ENCODE assay signal across 2 cellular contexts in genomic region chr3:53778154-53778553, GRCh38.
A peak's percentile ranks its signal among the peaks of the same experiment; 100 is the strongest.
TF ChIP-seq lines count a peak whose summit lies in the region.

No MANE protein-coding gene starts in this region.

TF ChIP-seq in HepG2, 621 proteins besides CTCF, POLR2A, EP300 and RAD21:
- no peak for TF ChIP-seq MAX (IDR thresholded peaks at IDR 0.05)
- peak; percentile 94 to 98 for TF ChIP-seq MAFK (conservative IDR thresholded peaks at IDR 0.05 in 1 of 2, IDR thresholded peaks at IDR 0.05 in 1 of 2; ENCODE audit: low read length in 2 of 2)
- peak; percentile 97 for TF ChIP-seq MAFF (IDR thresholded peaks at IDR 0.05; ENCODE audit: low read depth, low read length)

TF ChIP-seq in K562, 482 proteins besides CTCF, POLR2A, EP300 and RAD21:
- peak; percentile 81 for TF ChIP-seq MAFF (IDR thresholded peaks at IDR 0.05; ENCODE audit: low read length)
- peak; percentile 90 for TF ChIP-seq ZNF316 (IDR thresholded peaks at IDR 0.05)
- no peak for TF ChIP-seq ERF (CRISPR knock-in tag; IDR thresholded peaks at IDR 0.05)
- TF ChIP-seq CREB1 (IDR thresholded peaks at IDR 0.05): no peak
- no peak for TF ChIP-seq CREB1 (CRISPR knock-in tag; IDR thresholded peaks at IDR 0.05)
- peak; percentile 81 for TF ChIP-seq C11orf30 (IDR thresholded peaks at IDR 0.05; ENCODE audit: low read depth)
- TF ChIP-seq TOE1 (IDR thresholded peaks at IDR 0.05; ENCODE audit: borderline replicate concordance): no peak
- TF ChIP-seq TOE1 (CRISPR knock-in tag; IDR thresholded peaks at IDR 0.05; ENCODE audit: borderline replicate concordance, low read depth): no peak
- TF ChIP-seq ILK (tag; IDR thresholded peaks at IDR 0.05; ENCODE audit: borderline replicate concordance, low read depth): no peak
- peak; percentile 86 for TF ChIP-seq MAFG (tag; conservative IDR thresholded peaks at IDR 0.05)
- no peak for TF ChIP-seq KDM1A (IDR thresholded peaks at IDR 0.05)
- peak; percentile 84 for TF ChIP-seq MAFK (IDR thresholded peaks at IDR 0.05; ENCODE audit: low read length)
